25 cellular contexts compared by ENCODE assay signal in the genomic region with DNA sequence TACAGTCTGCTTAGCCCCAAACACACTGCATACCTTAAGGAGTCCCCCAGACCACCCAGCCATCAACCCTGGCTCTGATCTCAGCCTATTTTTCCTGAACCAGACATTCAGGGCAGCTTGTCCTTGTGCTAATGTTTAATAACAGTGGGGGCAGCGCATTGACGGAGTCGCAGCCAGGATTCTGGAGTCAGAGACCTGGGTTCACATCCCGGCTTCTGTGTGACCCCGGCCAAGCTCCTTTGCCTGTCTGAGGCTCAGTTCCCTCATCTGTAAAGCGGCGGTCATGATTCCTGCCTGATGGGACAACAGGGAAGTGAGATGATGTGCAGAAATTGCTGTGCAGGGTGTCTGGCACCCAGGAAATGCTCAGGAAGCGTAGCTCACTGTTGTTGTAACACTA.
"Had no signal": no experiment of that assay in that cellular context is flagged by ENCODE, and none has a peak within 500 bp of the region (broad histone marks: within the 10 kb centered on the region; RNA-seq: fewer than 3 reads in every experiment).

No MANE protein-coding gene starts in this region.

- H3K4me1 Mint-ChIP-seq: naive thymus-derived CD8-positive, alpha-beta T cell; stimulated activated naive B cell treated with anti-CD40 and anti-IgM and Interleukin-4, amounts not matched to agents 10 μg/mL and 1 μg/mL and 100 μg/mL, for 72 hours had no signal

- H3K27ac ChIP-seq: coronary artery, esophagus squamous epithelium, heart right ventricle, lower lobe of right lung, neutrophil, pancreas, skin epidermis, thoracic aorta, transverse colon had no signal

- H3K4me1 ChIP-seq: lower lobe of right lung had no signal

- H3K36me3 Mint-ChIP-seq: naive thymus-derived CD8-positive, alpha-beta T cell; stimulated activated naive B cell treated with anti-CD40 and anti-IgM and Interleukin-4, amounts not matched to agents 10 μg/mL and 1 μg/mL and 100 μg/mL, for 72 hours had no signal

- DNase-seq: dermis blood vessel endothelial cell; effector memory CD4-positive, alpha-beta T cell; erythroblast; esophagus squamous epithelium; foreskin melanocyte; glutamatergic neuron; heart right ventricle; hippocampal formation; left ventricle myocardium superior; lower lobe of right lung; naive thymus-derived CD8-positive, alpha-beta T cell; nephron progenitor cell; stimulated activated CD4-positive, alpha-beta T cell treated with anti-CD3 and anti-CD28 coated beads, Interleukin-15, amount 100 ng/mL, for 24 hours; stimulated activated CD4-positive, alpha-beta T cell treated with anti-CD3 and anti-CD28 coated beads, Interleukin-2, amount 100 ng/mL, for 48 hours; stimulated activated naive B cell treated with anti-CD40 and anti-IgM and Interleukin-4, amounts not matched to agents 10 μg/mL and 1 μg/mL and 100 μg/mL, for 72 hours; transverse colon had no signal

- FAIRE-seq: endometrium, islet of Langerhans, pancreas had no signal

- H3K27ac Mint-ChIP-seq: naive thymus-derived CD8-positive, alpha-beta T cell; nephron progenitor cell; progenitor cell of endocrine pancreas; stimulated activated naive B cell treated with anti-CD40 and anti-IgM and Interleukin-4, amounts not matched to agents 10 μg/mL and 1 μg/mL and 100 μg/mL, for 72 hours; stimulated activated naive CD8-positive, alpha-beta T cell treated with anti-CD3 and anti-CD28 coated beads, Interleukin-15, Interleukin-2, amounts not matched to agents 100 ng/mL and 50 ng/mL, for 24 hours had no signal

- H3K27me3 ChIP-seq: pancreas had no signal

- H3K9me3 ChIP-seq: esophagus squamous epithelium, heart right ventricle, lower lobe of right lung, neutrophil, pancreas, thoracic aorta, transverse colon had no signal

- H3K36me3 ChIP-seq: esophagus squamous epithelium, heart right ventricle, lower lobe of right lung, neutrophil, pancreas, thoracic aorta, transverse colon had no signal

- H3K9me3 Mint-ChIP-seq: naive thymus-derived CD8-positive, alpha-beta T cell; stimulated activated naive B cell treated with anti-CD40 and anti-IgM and Interleukin-4, amounts not matched to agents 10 μg/mL and 1 μg/mL and 100 μg/mL, for 72 hours; stimulated activated naive CD8-positive, alpha-beta T cell treated with anti-CD3 and anti-CD28 coated beads, Interleukin-15, Interleukin-2, amounts not matched to agents 100 ng/mL and 50 ng/mL, for 24 hours had no signal

- H3K27me3 Mint-ChIP-seq: progenitor cell of endocrine pancreas; stimulated activated naive CD8-positive, alpha-beta T cell treated with anti-CD3 and anti-CD28 coated beads, Interleukin-15, Interleukin-2, amounts not matched to agents 100 ng/mL and 50 ng/mL, for 24 hours had no signal

- H3K4me3 Mint-ChIP-seq: naive thymus-derived CD8-positive, alpha-beta T cell; nephron progenitor cell; stimulated activated naive B cell treated with anti-CD40 and anti-IgM and Interleukin-4, amounts not matched to agents 10 μg/mL and 1 μg/mL and 100 μg/mL, for 72 hours; stimulated activated naive CD8-positive, alpha-beta T cell treated with anti-CD3 and anti-CD28 coated beads, Interleukin-15, Interleukin-2, amounts not matched to agents 100 ng/mL and 50 ng/mL, for 24 hours had no signal

- H3K4me3 ChIP-seq: coronary artery, esophagus squamous epithelium, heart right ventricle, lower lobe of right lung, pancreas, skin epidermis, thoracic aorta, transverse colon had no signal

- ATAC-seq: heart right ventricle; left ventricle myocardium superior; lower lobe of right lung; naive thymus-derived CD8-positive, alpha-beta T cell; pancreas; stimulated activated naive B cell treated with anti-CD40 and anti-IgM and Interleukin-4, amounts not matched to agents 10 μg/mL and 1 μg/mL and 100 μg/mL, for 72 hours had no signal
